Comparison of ENCODE assay signal across 8 cellular contexts in the genomic region with DNA sequence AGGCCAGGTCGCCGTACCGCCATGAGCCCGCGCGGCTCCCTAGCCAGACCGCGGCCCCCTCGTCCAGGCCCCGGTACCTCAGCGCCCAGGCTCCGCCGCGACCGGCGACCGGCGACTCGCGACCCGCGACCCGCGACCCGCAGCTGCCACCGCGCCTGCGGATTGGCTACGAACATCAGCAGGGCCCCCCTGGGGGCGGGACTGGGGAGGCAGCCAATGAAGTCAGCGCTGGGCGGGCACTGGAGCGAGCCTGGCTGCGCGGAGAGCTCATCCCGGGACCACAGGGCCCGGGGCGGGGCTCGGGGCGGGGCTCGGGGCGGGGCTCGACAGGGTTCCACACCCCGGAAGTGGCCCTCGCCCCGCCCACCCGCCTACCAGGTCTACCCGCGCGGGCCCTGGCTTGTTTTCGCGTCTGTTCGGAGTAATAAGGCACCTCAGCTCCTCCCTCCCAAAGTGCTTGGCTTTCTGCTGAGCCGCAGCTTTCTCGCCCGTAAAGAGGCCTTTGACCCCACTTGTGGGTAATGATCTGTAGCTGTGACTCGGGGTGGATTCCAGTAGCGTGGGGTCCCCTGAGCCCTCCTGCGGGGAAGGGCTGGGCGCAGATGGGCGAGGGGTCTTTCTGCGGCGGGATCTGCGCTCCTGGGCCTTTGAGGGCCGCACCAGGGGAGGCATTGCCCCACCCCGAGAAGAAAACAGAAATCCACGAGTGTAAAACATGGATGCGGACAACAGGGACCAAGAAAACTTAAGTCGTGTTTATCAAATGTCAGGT. TPM values are rescaled to one million over a fixed set of nuclear protein-coding genes. Genes with fewer than 3 reads are reported as not detected.
A peak's percentile ranks its signal among the peaks of the same experiment; 100 is the strongest.
DNase-seq lines count a peak whose midpoint lies in the region; ATAC-seq, FAIRE-seq and TF ChIP-seq lines count a peak whose summit lies in the region.

LYSMD4 (minus strand) TSS at position 170 of the 772 bp plus-strand sequence. CDS start 1,438 bp downstream, outside the sequence.

- no peaks in the 10 kb centered on the region for H3K27me3 ChIP-seq in ovary
- H3K27me3 ChIP-seq in thymus (ENCODE audit: control insufficient read depth, insufficient read depth): no peaks in the 10 kb centered on the region

- no peak for TF ChIP-seq CTCF in ovary (IDR thresholded peaks at IDR 0.05)

- H3K4me1 ChIP-seq in ovary (ENCODE audit: insufficient read depth): peaks cover 4% of the 10 kb centered on the region
- peaks cover 7% of the 10 kb centered on the region for H3K4me1 ChIP-seq in thymus (ENCODE audit: control insufficient read depth, insufficient read depth, low read length)

- H3K4me3 Mint-ChIP-seq in activated naive CD8-positive, alpha-beta T cell: peak within 1 kb of the TSS; percentile 90

- no peak for TF ChIP-seq EP300 in ovary (IDR thresholded peaks at IDR 0.05)

- no peaks in the 10 kb centered on the region for H3K27me3 Mint-ChIP-seq in activated naive CD8-positive, alpha-beta T cell

- H3K9me3 ChIP-seq in ovary: no peaks in the 10 kb centered on the region
- no peaks in the 10 kb centered on the region for H3K9me3 ChIP-seq in thymus (ENCODE audit: control insufficient read depth)

- peaks cover 2% of the 10 kb centered on the region for H3K36me3 Mint-ChIP-seq in activated naive CD8-positive, alpha-beta T cell

- ATAC-seq in HG02763 (IDR thresholded peaks at IDR 0.05; ENCODE audit: unreplicated experiment): peak; percentile 99
- peak; percentile 99 for ATAC-seq in Right ventricle myocardium inferior

- H3K4me1 Mint-ChIP-seq in activated naive CD8-positive, alpha-beta T cell (ENCODE audit: low read depth): peaks cover 18% of the 10 kb centered on the region

- no peaks in the 10 kb centered on the region for H3K36me3 ChIP-seq in ovary
- peaks cover 11% of the 10 kb centered on the region for H3K36me3 ChIP-seq in thymus (ENCODE audit: control insufficient read depth, insufficient read depth)

- 8 to 28% (median 10%) methylated on average over 18 to 69 of the region's 69 CpGs for WGBS in ovary, 3 donors
- WGBS in thymus: 15% methylated on average over 69 of the region's 69 CpGs

- TF ChIP-seq POLR2A in GM12891 (IDR thresholded peaks at IDR 0.05; ENCODE audit: low read depth, low read length) (no peak), ovary (IDR thresholded peaks at IDR 0.05) (peak; percentile 92)

- DNase-seq in GM12891 (ENCODE audit: insufficient read length, low spot score) (peak; percentile 99), NCI-H128 (lab: John Stamatoyannopoulos, UW; ENCODE audit: unreplicated experiment) (peak; percentile 64), SKM-1 treated with dmso at 0.1 percent for 144 hours (lab: John Stamatoyannopoulos, UW; ENCODE audit: unreplicated experiment) (peak; percentile 99), Right ventricle myocardium inferior (ENCODE audit: missing footprints) (peak; percentile 99), ovary (peak; percentile 99)

- H3K4me3 ChIP-seq in ovary (peak within 1 kb of the TSS; percentile 99), thymus (ENCODE audit: low read length) (peak within 1 kb of the TSS; percentile 88)

- H3K27ac ChIP-seq in ovary (peak within 1 kb of the TSS; percentile 84 to 90), thymus (ENCODE audit: low read depth) (peak within 1 kb of the TSS; percentile 88)

- intact Hi-C loops in Right ventricle myocardium inferior (cut with DNase I): loop anchor here (5.0 to 10.0 kb wide), 2 partner anchors 451 to 629 kb away; partner anchors contain the start of gene SYNM
- intact Hi-C loops in ovary (cut with DNase I): no loop called here

- no peaks in the 10 kb centered on the region for H3K9me3 Mint-ChIP-seq in activated naive CD8-positive, alpha-beta T cell (ENCODE audit: low read depth)

- H3K27ac Mint-ChIP-seq in activated naive CD8-positive, alpha-beta T cell: peak within 1 kb of the TSS; percentile 94

- FAIRE-seq in GM12891 (lab: Jason Lieb, UNC): peak; percentile 94

TF ChIP-seq in GM12891, 5 proteins besides CTCF, POLR2A, EP300 and RAD21:
- TF ChIP-seq PAX5 (IDR thresholded peaks at IDR 0.05; ENCODE audit: insufficient read depth, low read length, severe bottlenecking) (no peak), SPI1 (IDR thresholded peaks at IDR 0.05; ENCODE audit: low read depth, low read length) (no peak), POU2F2 (IDR thresholded peaks at IDR 0.05; ENCODE audit: low read depth, low read length) (no peak), POLR2AphosphoS5 (IDR thresholded peaks at IDR 0.05; ENCODE audit: low read depth, low read length) (no peak), TAF1 (IDR thresholded peaks at IDR 0.05; ENCODE audit: low read depth, low read length) (no peak)

RNA-seq across cellular contexts. Expression of gene LYSMD4, which starts in this region (rescaled TPM):
- 4.5 TPM for polyA plus RNA-seq in GM12891 (2012; ENCODE audit: low read depth, missing spikeins)
- total RNA-seq in Right ventricle myocardium inferior (9.3 TPM), ovary (10 to 100 TPM in 5 of 7 donors, 1 to 10 TPM in 2; 6.2 to 12.9 (median 10.3) TPM)
- polyA plus RNA-seq in ovary (1 to 10 TPM; 4.9 to 9.0 TPM), thymus (10.7 TPM)

Comparison
In these comparisons a context has a peak if more than half of its experiments do, and no peak if none do; other contexts are left out.
1. Peak in every context shown above with its lines: DNase-seq, ATAC-seq, H3K4me3 ChIP-seq and H3K27ac ChIP-seq.